8 cellular contexts compared by ENCODE assay signal in genomic region chr12:56629459-56630179, GRCh38. TPM values are rescaled to one million over a fixed set of nuclear protein-coding genes. Genes with fewer than 3 reads are reported as not detected.
A peak's percentile ranks its signal among the peaks of the same experiment; 100 is the strongest.
DNase-seq lines count a peak whose midpoint lies in the region; ATAC-seq and TF ChIP-seq lines count a peak whose summit lies in the region.

No MANE protein-coding gene starts in this region.

- H3K4me3 ChIP-seq in Panc1 (ENCODE audit: low read depth in 2 of 2, low read length in 2 of 2) (peak overlapping the region; percentile 96 to 99), rectal smooth muscle tissue (ENCODE audit: low read length) (peak overlapping the region; percentile 93)

- intact Hi-C loops in Panc1 (cut with micrococcal nuclease; ENCODE audit: unreplicated experiment): no loop called here
- intact Hi-C loops in left ventricle myocardium superior (cut with micrococcal nuclease): loop anchor here (10.0 kb wide), 1 partner anchor 105 kb away; the partner anchor contains the start of gene RBMS2

- H3K4me3 Mint-ChIP-seq in activated naive CD8-positive, alpha-beta T cell treated with anti-CD3 and anti-CD28 coated beads for 36 hours: peak overlapping the region; percentile 98

- ATAC-seq in GM21526 (IDR thresholded peaks at IDR 0.05; ENCODE audit: low FRiP score, unreplicated experiment): peak; percentile 0
- peak; percentile 48 for ATAC-seq in Panc1
- peak; percentile 48 for ATAC-seq in left ventricle myocardium superior

- H3K36me3 Mint-ChIP-seq in activated naive CD8-positive, alpha-beta T cell treated with anti-CD3 and anti-CD28 coated beads for 36 hours: peaks cover 18% of the 10 kb centered on the region

- H3K36me3 ChIP-seq in Panc1 (ENCODE audit: control insufficient read depth, insufficient read depth, low read length): peaks cover 6% of the 10 kb centered on the region
- H3K36me3 ChIP-seq in rectal smooth muscle tissue (ENCODE audit: control insufficient read depth, insufficient read depth, low read length): peaks cover 2% of the 10 kb centered on the region

- CTCF ChIA-PET in Panc1 (lab: Charles Lee): no interaction called here

- no peak for TF ChIP-seq CTCF in Panc1 (IDR thresholded peaks at IDR 0.05)

- H3K4me1 Mint-ChIP-seq in activated naive CD8-positive, alpha-beta T cell treated with anti-CD3 and anti-CD28 coated beads for 36 hours: peaks cover 76% of the 10 kb centered on the region

- peak; percentile 47 for DNase-seq in AG08396 (ENCODE audit: low spot score)
- no peak for DNase-seq in Panc1 (ENCODE audit: low read depth, low spot score)
- DNase-seq in activated naive CD8-positive, alpha-beta T cell treated with anti-CD3 and anti-CD28 coated beads for 36 hours: peak; percentile 52
- peak; percentile 49 for DNase-seq in left ventricle myocardium superior
- no peak for DNase-seq in NCI-H128 (lab: John Stamatoyannopoulos, UW; ENCODE audit: unreplicated experiment)
- DNase-seq in NCI-H187 (lab: John Stamatoyannopoulos, UW): no peak

- H3K27me3 ChIP-seq in Panc1 (ENCODE audit: control insufficient read depth, insufficient read depth, low read length): no peaks in the 10 kb centered on the region
- H3K27me3 ChIP-seq in rectal smooth muscle tissue (ENCODE audit: control insufficient read depth, insufficient read depth, low read length): no peaks in the 10 kb centered on the region

- peak overlapping the region; percentile 93 for H3K9ac ChIP-seq in rectal smooth muscle tissue (ENCODE audit: low read length)

- no TSS peak for BruUV-seq in Panc1 (replicated peaks; lab: Mats Ljungman, UMichigan)

- in situ Hi-C loops in Panc1 (cut with HindIII; ENCODE audit: low pct_unique_long_range_greater_than_20kb, low sequenced_read_pairs): loop anchor here (10.0 kb wide), 1 partner anchor 55 kb away; no protein-coding TSS in a partner anchor

- H3K27ac Mint-ChIP-seq in activated naive CD8-positive, alpha-beta T cell treated with anti-CD3 and anti-CD28 coated beads for 36 hours: peak overlapping the region; percentile 82

- H3K27me3 Mint-ChIP-seq in activated naive CD8-positive, alpha-beta T cell treated with anti-CD3 and anti-CD28 coated beads for 36 hours: no peaks in the 10 kb centered on the region

- H3K27ac ChIP-seq in Panc1 (ENCODE audit: low read length) (peak overlapping the region; percentile 96), rectal smooth muscle tissue (ENCODE audit: low read depth, low read length) (peak overlapping the region; percentile 90)

- POLR2A ChIA-PET in Panc1 (lab: Charles Lee): interaction anchor here (1.2 kb wide), 1 partner anchor 17 kb away, joined by 3 read pairs; no protein-coding TSS in a partner anchor

- H3K4me1 ChIP-seq in Panc1 (ENCODE audit: control insufficient read depth, insufficient read depth, low read length) (peaks cover 41% of the 10 kb centered on the region), rectal smooth muscle tissue (ENCODE audit: control insufficient read depth, insufficient read depth, low read length) (peaks cover 12% of the 10 kb centered on the region)

- no peaks in the 10 kb centered on the region for H3K9me3 Mint-ChIP-seq in activated naive CD8-positive, alpha-beta T cell treated with anti-CD3 and anti-CD28 coated beads for 36 hours

- H3K9me3 ChIP-seq in Panc1 (ENCODE audit: control insufficient read depth, insufficient read depth, low read depth, low read length): no peaks in the 10 kb centered on the region

RNA-seq across cellular contexts. Expression of gene BAZ2A, which starts 0.5 kb away (rescaled TPM):
- total RNA-seq in Panc1 (2021; ENCODE audit: unreplicated experiment): 131 TPM
- 77.0 TPM for polyA plus RNA-seq in Panc1 (2012; ENCODE audit: insufficient read length)
- total RNA-seq in activated naive CD8-positive, alpha-beta T cell treated with anti-CD3 and anti-CD28 coated beads for 36 hours: 10 to 100 TPM; 65.4 to 65.8 TPM
- 34.7 TPM for total RNA-seq in left ventricle myocardium superior

RNA-seq across cellular contexts. Expression of gene ATP5F1B, which starts 16.2 kb away (rescaled TPM):
- 999 TPM for total RNA-seq in Panc1 (2021; ENCODE audit: unreplicated experiment)
- 1,395 TPM for polyA plus RNA-seq in Panc1 (2012; ENCODE audit: insufficient read length)
- 1,000 to 10,000 TPM in 1 of 2 experiments, 100 to 1,000 TPM in 1; 996 to 1,010 TPM for total RNA-seq in activated naive CD8-positive, alpha-beta T cell treated with anti-CD3 and anti-CD28 coated beads for 36 hours
- total RNA-seq in left ventricle myocardium superior: 3,327 TPM

RNA-seq across cellular contexts. Expression of gene PTGES3, which starts 58.5 kb away (rescaled TPM):
- total RNA-seq in Panc1 (2021; ENCODE audit: unreplicated experiment): 339 TPM
- polyA plus RNA-seq in Panc1 (2012; ENCODE audit: insufficient read length): 264 TPM
- total RNA-seq in activated naive CD8-positive, alpha-beta T cell treated with anti-CD3 and anti-CD28 coated beads for 36 hours: 100 to 1,000 TPM; 402 to 403 TPM
- 137 TPM for total RNA-seq in left ventricle myocardium superior

Comparison
In these comparisons a context has a peak if more than half of its experiments do, and no peak if none do; other contexts are left out.
1. DNase-seq: peak in AG08396 (single experiment), activated naive CD8-positive, alpha-beta T cell treated with anti-CD3 and anti-CD28 coated beads for 36 hours (single experiment) and left ventricle myocardium superior (single experiment); none in Panc1 (single experiment), NCI-H128 (single experiment) and NCI-H187 (0 of 2).
2. Peak in every context shown above with its lines, with median percentiles within 50 percentile points of each other: ATAC-seq.